Comparison of ENCODE assay signal across 1 cellular context in the genomic region with DNA sequence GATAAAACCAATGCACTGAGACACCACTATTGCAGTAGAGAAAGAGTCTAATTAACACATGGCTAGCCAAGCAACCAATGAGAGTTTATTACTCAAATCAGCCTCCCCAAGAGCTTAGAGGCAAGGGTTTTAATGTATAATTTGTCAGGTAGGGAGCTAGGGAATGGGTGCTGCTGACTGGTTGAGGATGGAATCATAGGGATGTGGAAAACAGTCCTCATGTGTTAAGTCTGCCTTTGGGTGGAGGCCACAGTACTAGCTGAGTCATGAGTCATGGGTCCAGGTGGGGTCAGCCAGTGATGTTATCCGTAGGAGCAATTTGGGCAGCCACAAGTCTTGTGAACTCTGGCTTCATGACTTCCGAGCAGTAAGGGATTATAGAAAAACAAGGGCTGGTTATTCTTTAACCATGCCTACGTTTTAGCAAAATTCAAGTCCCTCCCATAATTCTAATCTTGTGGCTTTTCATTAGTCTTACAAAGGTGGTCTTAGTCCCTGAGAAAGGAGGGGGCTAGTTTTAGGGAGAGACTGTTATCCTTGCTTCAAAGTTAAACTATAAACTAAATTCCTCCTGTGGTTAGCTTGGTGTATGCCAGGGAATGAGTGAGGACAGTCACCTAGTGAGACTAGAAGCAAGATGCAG.
TF ChIP-seq lines count a peak whose summit lies in the region.

No MANE protein-coding gene starts in this region.

TF ChIP-seq in HepG2, 621 proteins besides CTCF, POLR2A, EP300 and RAD21 (continued from another document and continues in another):
- TF ChIP-seq, protein P1, sequence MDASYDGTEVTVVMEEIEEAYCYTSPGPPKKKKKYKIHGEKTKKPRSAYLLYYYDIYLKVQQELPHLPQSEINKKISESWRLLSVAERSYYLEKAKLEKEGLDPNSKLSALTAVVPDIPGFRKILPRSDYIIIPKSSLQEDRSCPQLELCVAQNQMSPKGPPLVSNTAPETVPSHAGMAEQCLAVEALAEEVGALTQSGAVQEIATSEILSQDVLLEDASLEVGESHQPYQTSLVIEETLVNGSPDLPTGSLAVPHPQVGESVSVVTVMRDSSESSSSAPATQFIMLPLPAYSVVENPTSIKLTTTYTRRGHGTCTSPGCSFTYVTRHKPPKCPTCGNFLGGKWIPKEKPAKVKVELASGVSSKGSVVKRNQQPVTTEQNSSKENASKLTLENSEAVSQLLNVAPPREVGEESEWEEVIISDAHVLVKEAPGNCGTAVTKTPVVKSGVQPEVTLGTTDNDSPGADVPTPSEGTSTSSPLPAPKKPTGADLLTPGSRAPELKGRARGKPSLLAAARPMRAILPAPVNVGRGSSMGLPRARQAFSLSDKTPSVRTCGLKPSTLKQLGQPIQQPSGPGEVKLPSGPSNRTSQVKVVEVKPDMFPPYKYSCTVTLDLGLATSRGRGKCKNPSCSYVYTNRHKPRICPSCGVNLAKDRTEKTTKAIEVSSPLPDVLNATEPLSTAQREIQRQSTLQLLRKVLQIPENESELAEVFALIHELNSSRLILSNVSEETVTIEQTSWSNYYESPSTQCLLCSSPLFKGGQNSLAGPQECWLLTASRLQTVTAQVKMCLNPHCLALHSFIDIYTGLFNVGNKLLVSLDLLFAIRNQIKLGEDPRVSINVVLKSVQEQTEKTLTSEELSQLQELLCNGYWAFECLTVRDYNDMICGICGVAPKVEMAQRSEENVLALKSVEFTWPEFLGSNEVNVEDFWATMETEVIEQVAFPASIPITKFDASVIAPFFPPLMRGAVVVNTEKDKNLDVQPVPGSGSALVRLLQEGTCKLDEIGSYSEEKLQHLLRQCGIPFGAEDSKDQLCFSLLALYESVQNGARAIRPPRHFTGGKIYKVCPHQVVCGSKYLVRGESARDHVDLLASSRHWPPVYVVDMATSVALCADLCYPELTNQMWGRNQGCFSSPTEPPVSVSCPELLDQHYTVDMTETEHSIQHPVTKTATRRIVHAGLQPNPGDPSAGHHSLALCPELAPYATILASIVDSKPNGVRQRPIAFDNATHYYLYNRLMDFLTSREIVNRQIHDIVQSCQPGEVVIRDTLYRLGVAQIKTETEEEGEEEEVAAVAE (CRISPR knock-in tag; IDR thresholded peaks at IDR 0.05; ENCODE audit: borderline replicate concordance): no peak
- TF ChIP-seq SALL1 (CRISPR knock-in tag; IDR thresholded peaks at IDR 0.05) (peak; percentile 68), ZNF326 (CRISPR knock-in tag; IDR thresholded peaks at IDR 0.05; ENCODE audit: borderline replicate concordance) (no peak), MAFF (IDR thresholded peaks at IDR 0.05; ENCODE audit: low read depth, low read length) (peak; percentile 51; the same call in 1 of the 2 replicates), FOXK2 (IDR thresholded peaks at IDR 0.05) (no peak), ZNF670 (CRISPR knock-in tag; IDR thresholded peaks at IDR 0.05; ENCODE audit: borderline replicate concordance) (0 out of 2 replicates have a peak, but pooled peaks have one; percentile 28), ZBTB21 (CRISPR knock-in tag; IDR thresholded peaks at IDR 0.05) (0 out of 2 replicates have a peak, but pooled peaks have one; percentile 30), ZNF7 (CRISPR knock-in tag; IDR thresholded peaks at IDR 0.05) (no peak), RCOR2 (CRISPR knock-in tag; IDR thresholded peaks at IDR 0.05) (peak; percentile 63; the same call in 1 of the 2 replicates), XRCC5 (optimal IDR thresholded peaks at IDR 0.05; ENCODE audit: low read length) (no peak), SMAD1 (CRISPR knock-in tag; IDR thresholded peaks at IDR 0.05; ENCODE audit: borderline replicate concordance, low read depth) (no peak), MAFG (CRISPR knock-in tag; IDR thresholded peaks at IDR 0.05) (peak; percentile 80; the same call in 1 of the 2 replicates), HDAC1 (CRISPR knock-in tag; IDR thresholded peaks at IDR 0.05) (peak; percentile 64), ZNF614 (CRISPR knock-in tag; IDR thresholded peaks at IDR 0.05; ENCODE audit: borderline replicate concordance) (peak; percentile 69; the same call in 1 of the 2 replicates), ZNF253 (CRISPR knock-in tag; IDR thresholded peaks at IDR 0.05; ENCODE audit: borderline replicate concordance) (no peak), ATM (IDR thresholded peaks at IDR 0.05; ENCODE audit: borderline replicate concordance) (no peak), NR2F1 (CRISPR knock-in tag; IDR thresholded peaks at IDR 0.05) (peak in 1 of 2 experiments; percentile 55; a peak in 1 of 4 replicates), FOXP1 (IDR thresholded peaks at IDR 0.05) (no peak), FOXP1 (CRISPR knock-in tag; IDR thresholded peaks at IDR 0.05) (0 out of 2 replicates have a peak, but pooled peaks have one; percentile 21), ZNF468 (CRISPR knock-in tag; IDR thresholded peaks at IDR 0.05) (no peak), HNF4A (CRISPR knock-in tag; IDR thresholded peaks at IDR 0.05) (peak; percentile 65), ASH2L (IDR thresholded peaks at IDR 0.05; ENCODE audit: insufficient read length, low read depth, low read length) (peak; percentile 57), ZNF878 (CRISPR knock-in tag; IDR thresholded peaks at IDR 0.05) (no peak), ZFP62 (CRISPR knock-in tag; IDR thresholded peaks at IDR 0.05) (no peak), GZF1 (CRISPR knock-in tag; IDR thresholded peaks at IDR 0.05) (no peak), CBX5 (CRISPR knock-in tag; IDR thresholded peaks at IDR 0.05; ENCODE audit: borderline replicate concordance) (peak; percentile 64), ZNF747 (CRISPR knock-in tag; IDR thresholded peaks at IDR 0.05; ENCODE audit: borderline replicate concordance) (no peak), ZNF616 (CRISPR knock-in tag; IDR thresholded peaks at IDR 0.05; ENCODE audit: low read depth) (no peak), ZSCAN12 (CRISPR knock-in tag; IDR thresholded peaks at IDR 0.05) (no peak), DPF2 (CRISPR knock-in tag; IDR thresholded peaks at IDR 0.05; ENCODE audit: borderline replicate concordance, low read depth) (0 out of 2 replicates have a peak, but pooled peaks have one; percentile 11), TCF7 (IDR thresholded peaks at IDR 0.05; ENCODE audit: low read depth) (no peak), MAFK (conservative IDR thresholded peaks at IDR 0.05 in 1 of 2, IDR thresholded peaks at IDR 0.05 in 1 of 2; ENCODE audit: low read length in 2 of 2) (peak; percentile 45 to 51), NFKBIZ (CRISPR knock-in tag; IDR thresholded peaks at IDR 0.05) (no peak), ZC3H13 (CRISPR knock-in tag; IDR thresholded peaks at IDR 0.05) (no peak)
- TF ChIP-seq, protein P2, sequence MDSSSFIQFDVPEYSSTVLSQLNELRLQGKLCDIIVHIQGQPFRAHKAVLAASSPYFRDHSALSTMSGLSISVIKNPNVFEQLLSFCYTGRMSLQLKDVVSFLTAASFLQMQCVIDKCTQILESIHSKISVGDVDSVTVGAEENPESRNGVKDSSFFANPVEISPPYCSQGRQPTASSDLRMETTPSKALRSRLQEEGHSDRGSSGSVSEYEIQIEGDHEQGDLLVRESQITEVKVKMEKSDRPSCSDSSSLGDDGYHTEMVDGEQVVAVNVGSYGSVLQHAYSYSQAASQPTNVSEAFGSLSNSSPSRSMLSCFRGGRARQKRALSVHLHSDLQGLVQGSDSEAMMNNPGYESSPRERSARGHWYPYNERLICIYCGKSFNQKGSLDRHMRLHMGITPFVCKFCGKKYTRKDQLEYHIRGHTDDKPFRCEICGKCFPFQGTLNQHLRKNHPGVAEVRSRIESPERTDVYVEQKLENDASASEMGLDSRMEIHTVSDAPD (CRISPR knock-in tag; IDR thresholded peaks at IDR 0.05): no peak
- TF ChIP-seq, protein P3, sequence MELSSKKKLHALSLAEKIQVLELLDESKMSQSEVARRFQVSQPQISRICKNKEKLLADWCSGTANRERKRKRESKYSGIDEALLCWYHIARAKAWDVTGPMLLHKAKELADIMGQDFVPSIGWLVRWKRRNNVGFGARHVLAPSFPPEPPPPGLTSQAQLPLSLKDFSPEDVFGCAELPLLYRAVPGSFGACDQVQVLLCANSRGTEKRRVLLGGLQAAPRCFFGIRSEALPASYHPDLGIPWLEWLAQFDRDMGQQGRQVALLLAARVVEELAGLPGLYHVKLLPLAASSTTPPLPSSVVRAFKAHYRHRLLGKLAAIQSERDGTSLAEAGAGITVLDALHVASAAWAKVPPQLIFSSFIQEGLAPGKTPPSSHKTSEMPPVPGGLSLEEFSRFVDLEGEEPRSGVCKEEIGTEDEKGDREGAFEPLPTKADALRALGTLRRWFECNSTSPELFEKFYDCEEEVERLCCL (CRISPR knock-in tag; IDR thresholded peaks at IDR 0.05; ENCODE audit: borderline replicate concordance): no peak
- TF ChIP-seq, protein P4, sequence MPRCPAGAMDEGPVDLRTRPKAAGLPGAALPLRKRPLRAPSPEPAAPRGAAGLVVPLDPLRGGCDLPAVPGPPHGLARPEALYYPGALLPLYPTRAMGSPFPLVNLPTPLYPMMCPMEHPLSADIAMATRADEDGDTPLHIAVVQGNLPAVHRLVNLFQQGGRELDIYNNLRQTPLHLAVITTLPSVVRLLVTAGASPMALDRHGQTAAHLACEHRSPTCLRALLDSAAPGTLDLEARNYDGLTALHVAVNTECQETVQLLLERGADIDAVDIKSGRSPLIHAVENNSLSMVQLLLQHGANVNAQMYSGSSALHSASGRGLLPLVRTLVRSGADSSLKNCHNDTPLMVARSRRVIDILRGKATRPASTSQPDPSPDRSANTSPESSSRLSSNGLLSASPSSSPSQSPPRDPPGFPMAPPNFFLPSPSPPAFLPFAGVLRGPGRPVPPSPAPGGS (CRISPR knock-in tag; IDR thresholded peaks at IDR 0.05): no peak
- TF ChIP-seq, protein P5, sequence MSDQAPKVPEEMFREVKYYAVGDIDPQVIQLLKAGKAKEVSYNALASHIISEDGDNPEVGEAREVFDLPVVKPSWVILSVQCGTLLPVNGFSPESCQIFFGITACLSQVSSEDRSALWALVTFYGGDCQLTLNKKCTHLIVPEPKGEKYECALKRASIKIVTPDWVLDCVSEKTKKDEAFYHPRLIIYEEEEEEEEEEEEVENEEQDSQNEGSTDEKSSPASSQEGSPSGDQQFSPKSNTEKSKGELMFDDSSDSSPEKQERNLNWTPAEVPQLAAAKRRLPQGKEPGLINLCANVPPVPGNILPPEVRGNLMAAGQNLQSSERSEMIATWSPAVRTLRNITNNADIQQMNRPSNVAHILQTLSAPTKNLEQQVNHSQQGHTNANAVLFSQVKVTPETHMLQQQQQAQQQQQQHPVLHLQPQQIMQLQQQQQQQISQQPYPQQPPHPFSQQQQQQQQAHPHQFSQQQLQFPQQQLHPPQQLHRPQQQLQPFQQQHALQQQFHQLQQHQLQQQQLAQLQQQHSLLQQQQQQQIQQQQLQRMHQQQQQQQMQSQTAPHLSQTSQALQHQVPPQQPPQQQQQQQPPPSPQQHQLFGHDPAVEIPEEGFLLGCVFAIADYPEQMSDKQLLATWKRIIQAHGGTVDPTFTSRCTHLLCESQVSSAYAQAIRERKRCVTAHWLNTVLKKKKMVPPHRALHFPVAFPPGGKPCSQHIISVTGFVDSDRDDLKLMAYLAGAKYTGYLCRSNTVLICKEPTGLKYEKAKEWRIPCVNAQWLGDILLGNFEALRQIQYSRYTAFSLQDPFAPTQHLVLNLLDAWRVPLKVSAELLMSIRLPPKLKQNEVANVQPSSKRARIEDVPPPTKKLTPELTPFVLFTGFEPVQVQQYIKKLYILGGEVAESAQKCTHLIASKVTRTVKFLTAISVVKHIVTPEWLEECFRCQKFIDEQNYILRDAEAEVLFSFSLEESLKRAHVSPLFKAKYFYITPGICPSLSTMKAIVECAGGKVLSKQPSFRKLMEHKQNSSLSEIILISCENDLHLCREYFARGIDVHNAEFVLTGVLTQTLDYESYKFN (CRISPR knock-in tag; conservative IDR thresholded peaks at IDR 0.05): peak; percentile 71
- TF ChIP-seq, protein P6, sequence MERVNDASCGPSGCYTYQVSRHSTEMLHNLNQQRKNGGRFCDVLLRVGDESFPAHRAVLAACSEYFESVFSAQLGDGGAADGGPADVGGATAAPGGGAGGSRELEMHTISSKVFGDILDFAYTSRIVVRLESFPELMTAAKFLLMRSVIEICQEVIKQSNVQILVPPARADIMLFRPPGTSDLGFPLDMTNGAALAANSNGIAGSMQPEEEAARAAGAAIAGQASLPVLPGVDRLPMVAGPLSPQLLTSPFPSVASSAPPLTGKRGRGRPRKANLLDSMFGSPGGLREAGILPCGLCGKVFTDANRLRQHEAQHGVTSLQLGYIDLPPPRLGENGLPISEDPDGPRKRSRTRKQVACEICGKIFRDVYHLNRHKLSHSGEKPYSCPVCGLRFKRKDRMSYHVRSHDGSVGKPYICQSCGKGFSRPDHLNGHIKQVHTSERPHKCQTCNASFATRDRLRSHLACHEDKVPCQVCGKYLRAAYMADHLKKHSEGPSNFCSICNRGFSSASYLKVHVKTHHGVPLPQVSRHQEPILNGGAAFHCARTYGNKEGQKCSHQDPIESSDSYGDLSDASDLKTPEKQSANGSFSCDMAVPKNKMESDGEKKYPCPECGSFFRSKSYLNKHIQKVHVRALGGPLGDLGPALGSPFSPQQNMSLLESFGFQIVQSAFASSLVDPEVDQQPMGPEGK (CRISPR knock-in tag; IDR thresholded peaks at IDR 0.05): no peak
- TF ChIP-seq, protein P7, sequence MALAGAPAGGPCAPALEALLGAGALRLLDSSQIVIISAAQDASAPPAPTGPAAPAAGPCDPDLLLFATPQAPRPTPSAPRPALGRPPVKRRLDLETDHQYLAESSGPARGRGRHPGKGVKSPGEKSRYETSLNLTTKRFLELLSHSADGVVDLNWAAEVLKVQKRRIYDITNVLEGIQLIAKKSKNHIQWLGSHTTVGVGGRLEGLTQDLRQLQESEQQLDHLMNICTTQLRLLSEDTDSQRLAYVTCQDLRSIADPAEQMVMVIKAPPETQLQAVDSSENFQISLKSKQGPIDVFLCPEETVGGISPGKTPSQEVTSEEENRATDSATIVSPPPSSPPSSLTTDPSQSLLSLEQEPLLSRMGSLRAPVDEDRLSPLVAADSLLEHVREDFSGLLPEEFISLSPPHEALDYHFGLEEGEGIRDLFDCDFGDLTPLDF (CRISPR knock-in tag; IDR thresholded peaks at IDR 0.05): no peak
- TF ChIP-seq, protein P8, sequence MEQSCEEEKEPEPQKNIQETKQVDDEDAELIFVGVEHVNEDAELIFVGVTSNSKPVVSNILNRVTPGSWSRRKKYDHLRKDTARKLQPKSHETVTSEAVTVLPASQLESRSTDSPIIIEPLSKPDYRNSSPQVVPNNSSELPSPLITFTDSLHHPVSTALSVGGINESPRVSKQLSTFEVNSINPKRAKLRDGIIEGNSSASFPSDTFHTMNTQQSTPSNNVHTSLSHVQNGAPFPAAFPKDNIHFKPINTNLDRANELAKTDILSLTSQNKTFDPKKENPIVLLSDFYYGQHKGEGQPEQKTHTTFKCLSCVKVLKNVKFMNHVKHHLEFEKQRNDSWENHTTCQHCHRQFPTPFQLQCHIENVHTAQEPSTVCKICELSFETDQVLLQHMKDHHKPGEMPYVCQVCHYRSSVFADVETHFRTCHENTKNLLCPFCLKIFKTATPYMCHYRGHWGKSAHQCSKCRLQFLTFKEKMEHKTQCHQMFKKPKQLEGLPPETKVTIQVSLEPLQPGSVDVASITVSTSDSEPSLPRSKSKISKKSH (CRISPR knock-in tag; IDR thresholded peaks at IDR 0.05; ENCODE audit: borderline replicate concordance): no peak; the same call in 1 of the 2 replicates
- TF ChIP-seq, protein P9, sequence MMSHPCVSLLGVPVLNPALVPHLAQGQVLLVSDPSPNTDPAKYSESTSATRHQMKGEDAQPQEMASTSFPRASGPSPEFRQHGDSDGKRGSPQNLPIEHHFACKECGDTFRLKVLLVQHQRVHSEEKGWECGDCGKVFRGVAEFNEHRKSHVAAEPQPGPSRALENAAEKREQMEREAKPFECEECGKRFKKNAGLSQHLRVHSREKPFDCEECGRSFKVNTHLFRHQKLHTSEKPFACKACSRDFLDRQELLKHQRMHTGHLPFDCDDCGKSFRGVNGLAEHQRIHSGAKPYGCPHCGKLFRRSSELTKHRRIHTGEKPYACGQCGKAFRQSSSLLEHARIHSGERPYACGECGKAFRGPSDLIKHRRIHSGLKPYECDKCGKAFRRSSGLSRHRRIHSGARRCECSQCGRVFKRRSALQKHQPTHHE (CRISPR knock-in tag; IDR thresholded peaks at IDR 0.05; ENCODE audit: borderline replicate concordance): no peak
